Comparison of ENCODE assay signal across 8 cellular contexts in the genomic region with DNA sequence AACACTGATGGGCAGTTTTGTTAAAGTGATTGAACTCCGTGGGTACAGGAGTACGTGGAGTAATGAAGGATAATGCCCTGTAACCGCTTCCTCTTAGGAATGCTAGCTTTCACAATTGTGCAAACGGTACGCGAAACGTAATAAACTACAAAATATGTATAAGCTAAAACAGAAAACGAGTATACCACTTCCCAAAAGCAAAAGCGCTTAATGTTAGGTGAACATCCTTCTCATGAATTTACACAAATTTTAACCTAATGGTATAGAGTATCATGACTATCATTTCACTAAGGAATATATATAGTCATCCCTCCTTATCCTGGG. TPM values are rescaled to one million over a fixed set of nuclear protein-coding genes. Genes with fewer than 3 reads are reported as not detected.
A peak's percentile ranks its signal among the peaks of the same experiment; 100 is the strongest.
DNase-seq lines count a peak whose midpoint lies in the region; ATAC-seq and TF ChIP-seq lines count a peak whose summit lies in the region.

No MANE protein-coding gene starts in this region.

- no peaks in the 10 kb centered on the region for H3K9me2 ChIP-seq in Karpas-422 (replicated peaks; ENCODE audit: insufficient read depth, low read length)

- H3K27ac ChIP-seq in DND-41 (ENCODE audit: low read length) (peak overlapping the region; percentile 98), Karpas-422 (ENCODE audit: low read length) (no peak overlapping the region), duodenal mucosa (ENCODE audit: low read depth, low read length) (peak overlapping the region; percentile 98)

- peak overlapping the region; percentile 96 for H3K4me2 ChIP-seq in DND-41 (ENCODE audit: insufficient read depth, low read length)
- peak overlapping the region; percentile 78 for H3K4me2 ChIP-seq in Karpas-422 (ENCODE audit: low read depth, low read length, poor library complexity, severe bottlenecking)

- H2AFZ ChIP-seq in DND-41 (ENCODE audit: low read depth, low read length) (peak overlapping the region; percentile 82), Karpas-422 (ENCODE audit: low read length) (peak overlapping the region; percentile 96)

- H3K27me3 ChIP-seq in DND-41 (ENCODE audit: insufficient read depth, low read length, poor library complexity) = no peaks in the 10 kb centered on the region
- no peaks in the 10 kb centered on the region for H3K27me3 ChIP-seq in Karpas-422 (ENCODE audit: low read length)
- no peaks in the 10 kb centered on the region for H3K27me3 ChIP-seq in duodenal mucosa (ENCODE audit: control insufficient read depth in 1 of 2, insufficient read depth in 2 of 2, low read length in 2 of 2)

- H3K9me3 Mint-ChIP-seq in osteocyte (ENCODE audit: unreplicated experiment) = peaks cover 8% of the 10 kb centered on the region

- peaks cover 3% of the 10 kb centered on the region for H3K27me3 Mint-ChIP-seq in osteocyte (ENCODE audit: unreplicated experiment)

- ATAC-seq in DND-41 (ENCODE audit: insufficient read depth, low read depth) = no peak
- no peak for ATAC-seq in GM21825 (IDR thresholded peaks at IDR 0.05; ENCODE audit: unreplicated experiment)

- H3K36me3 ChIP-seq in DND-41 (ENCODE audit: insufficient read depth, low read length) (no peaks in the 10 kb centered on the region; the same call in 1 of the 2 replicates), Karpas-422 (ENCODE audit: insufficient read depth, low read length) (no peaks in the 10 kb centered on the region), duodenal mucosa (ENCODE audit: control insufficient read depth in 1 of 2, insufficient read depth in 2 of 2, low read length in 2 of 2) (no peaks in the 10 kb centered on the region)

- H3K9ac ChIP-seq in DND-41 (ENCODE audit: low read depth, low read length) (peak overlapping the region; percentile 99), Karpas-422 (ENCODE audit: low read length) (peak overlapping the region; percentile 70), duodenal mucosa (ENCODE audit: low read depth in 1 of 2, low read length in 2 of 2) (peak overlapping the region; percentile 87 to 96)

- H3K27ac Mint-ChIP-seq in osteocyte (ENCODE audit: unreplicated experiment) = peak overlapping the region; percentile 86

- H3K36me3 Mint-ChIP-seq in osteocyte (ENCODE audit: unreplicated experiment) = peaks cover 6% of the 10 kb centered on the region

- H3K4me3 ChIP-seq in DND-41 (ENCODE audit: low read depth in 1 of 2, low read length in 2 of 2) (peak overlapping the region; percentile 28 to 99; a peak in 3 of 4 replicates), Karpas-422 (ENCODE audit: low read length) (peak overlapping the region; percentile 66), duodenal mucosa (ENCODE audit: low read depth in 1 of 2, low read length in 2 of 2) (peak overlapping the region; percentile 85 to 93)

- no peaks in the 10 kb centered on the region for H4K20me1 ChIP-seq in DND-41 (ENCODE audit: insufficient read depth, low read length)
- no peaks in the 10 kb centered on the region for H4K20me1 ChIP-seq in Karpas-422 (ENCODE audit: insufficient read depth, low read depth, low read length)

- H3K79me2 ChIP-seq in DND-41 (ENCODE audit: insufficient read depth, low read length) (peaks cover 7% of the 10 kb centered on the region), Karpas-422 (ENCODE audit: low read length) (peaks cover 5% of the 10 kb centered on the region)

- H3K4me3 Mint-ChIP-seq in osteocyte (ENCODE audit: unreplicated experiment) = peak overlapping the region; percentile 85

- peaks cover 18% of the 10 kb centered on the region for H3K4me1 Mint-ChIP-seq in osteocyte (ENCODE audit: unreplicated experiment)

- no peak for TF ChIP-seq CTCF in DND-41 (IDR thresholded peaks at IDR 0.05; ENCODE audit: borderline replicate concordance, extremely low read depth, low read length, poor library complexity, severe bottlenecking)
- no peak for TF ChIP-seq CTCF in osteocyte (IDR thresholded peaks at IDR 0.05)

- H3K4me1 ChIP-seq in DND-41 (ENCODE audit: insufficient read depth, low read length) (peaks cover 26% of the 10 kb centered on the region), Karpas-422 (ENCODE audit: low read length) (peaks cover 20% of the 10 kb centered on the region), duodenal mucosa (ENCODE audit: control insufficient read depth in 1 of 2, insufficient read depth in 2 of 2, low read length in 2 of 2) (no peaks in the 10 kb centered on the region)

- no peak for DNase-seq in DND-41
- DNase-seq in Karpas-422 = no peak
- DNase-seq in osteocyte (ENCODE audit: extremely low spot score, unreplicated experiment) = no peak
- DNase-seq in DMS114 treated with DMSO at 0.1 percent for 48 hours (lab: John Stamatoyannopoulos, UW; ENCODE audit: unreplicated experiment) = no peak
- DNase-seq in activated effector memory CD4-positive, alpha-beta T cell treated with anti-CD3 and anti-CD28 coated beads, Interleukin-2, amount 50 U/mL, for 16 hours = no peak
- no peak for DNase-seq in activated CD4-positive, alpha-beta T cell treated with anti-CD3 and anti-CD28 coated beads, Interleukin-2, amount 50 U/mL, for 48 hours

- H3K9me3 ChIP-seq in DND-41 (ENCODE audit: insufficient read depth, low read length, severe bottlenecking) (no peaks in the 10 kb centered on the region), Karpas-422 (ENCODE audit: low read length) (no peaks in the 10 kb centered on the region), duodenal mucosa (ENCODE audit: control insufficient read depth in 1 of 2, low read length in 2 of 2) (no peaks in the 10 kb centered on the region)

RNA-seq across cellular contexts. Expression of gene ZNF25, which starts 0.4 kb away (rescaled TPM):
- total RNA-seq in Karpas-422 (2014; rRNA removed; shearing (Covaris generic); ENCODE audit: low replicate concordance) = 3.4 and 5.6 TPM in 2 replicates
- total RNA-seq in osteocyte = 11.5 and 15.1 TPM in 2 replicates

RNA-seq across cellular contexts. Expression of gene ZNF33A, which starts 33.6 kb away (rescaled TPM):
- total RNA-seq in Karpas-422 (2014; rRNA removed; shearing (Covaris generic); ENCODE audit: low replicate concordance) = 24.0 and 38.9 TPM in 2 replicates
- 21.3 and 22.7 TPM in 2 replicates for total RNA-seq in osteocyte
